Comparison of ENCODE assay signal across 8 cellular contexts in the genomic region with DNA sequence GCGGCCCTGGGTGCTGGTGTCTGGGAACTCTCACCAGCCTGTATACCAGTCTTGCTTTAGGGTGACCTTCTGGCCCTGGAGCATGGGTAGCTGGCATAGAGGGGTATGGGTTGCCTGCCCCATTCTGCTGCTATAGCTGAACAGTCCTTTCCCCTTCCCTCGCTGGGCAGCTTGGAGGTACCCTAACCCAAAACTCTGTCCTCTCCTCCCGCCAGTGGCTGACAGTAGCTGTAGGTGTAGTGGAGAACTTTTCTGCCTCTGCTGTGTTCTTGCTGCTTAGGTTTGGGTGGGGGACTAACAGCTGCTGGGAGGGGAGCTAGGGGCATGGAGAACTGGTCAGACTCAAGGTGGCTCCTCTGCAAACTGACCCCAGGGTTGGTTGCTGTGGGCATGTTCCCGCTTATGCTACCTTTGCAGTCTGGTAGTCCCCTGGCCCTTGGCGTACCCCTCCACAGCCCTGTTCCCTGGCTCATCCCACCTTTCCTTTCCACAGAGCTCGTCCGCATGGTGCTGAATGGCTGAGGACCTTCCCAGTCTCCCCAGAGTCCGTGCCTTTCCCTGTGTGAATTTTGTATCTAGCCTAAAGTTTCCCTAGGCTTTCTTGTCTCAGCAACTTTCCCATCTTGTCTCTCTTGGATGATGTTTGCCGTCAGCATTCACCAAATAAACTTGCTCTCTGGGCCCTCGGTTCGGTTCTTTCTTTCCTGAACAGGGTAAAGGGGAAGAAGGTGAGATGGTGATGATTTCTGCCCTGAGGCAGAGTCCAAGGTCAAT. TPM values are rescaled to one million over a fixed set of nuclear protein-coding genes. Genes with fewer than 3 reads are reported as not detected.
DNase-seq lines count a peak whose midpoint lies in the region; ATAC-seq, FAIRE-seq and TF ChIP-seq lines count a peak whose summit lies in the region.

No MANE protein-coding gene starts in this region.

- H3K27ac ChIP-seq in skin epidermis: peak overlapping the region in 19 of 21 experiments; percentile 6 to 99 (median 97)

- intact Hi-C loops in activated B cell treated with CpG ODN at 0.5 μM for 24 hours (cut with micrococcal nuclease): no loop called here

- peak; percentile 19 for TF ChIP-seq POLR2A in GM19193 (IDR thresholded peaks at IDR 0.05; ENCODE audit: extremely low read depth, insufficient read depth, insufficient read length)

- peaks cover 82% of the 10 kb centered on the region for H3K36me3 Mint-ChIP-seq in activated B cell treated with CpG ODN at 0.5 μM for 24 hours (ENCODE audit: low read depth)

- no peaks in the 10 kb centered on the region for H3K27me3 Mint-ChIP-seq in activated B cell treated with CpG ODN at 0.5 μM for 24 hours

- H3K4me3 ChIP-seq in foreskin fibroblast (ENCODE audit: low read depth in 1 of 2, low read length in 2 of 2): peak overlapping the region; percentile 99 to 100
- H3K4me3 ChIP-seq in skin epidermis: peak overlapping the region in 6 of 7 experiments; percentile 64 to 79 (median 76)

- POLR2A ChIA-PET in activated B cell treated with CpG ODN at 0.5 μM for 24 hours (lab: Charles Lee): interaction anchor here (0.6 to 3.5 kb wide), 10 partner anchors 9 to 411 kb away, joined by 3 to 21 read pairs (median 4); partner anchors contain the start of genes ESYT1, MYL6B, RNF41 and SMARCC2

- peaks cover 41% of the 10 kb centered on the region for H3K4me1 Mint-ChIP-seq in activated B cell treated with CpG ODN at 0.5 μM for 24 hours

- TF ChIP-seq CTCF in activated B cell treated with CpG ODN at 0.5 μM for 24 hours (IDR thresholded peaks at IDR 0.05) (no peak), foreskin fibroblast (IDR thresholded peaks at IDR 0.05; ENCODE audit: low read depth, low read length) (no peak), omental fat pad (IDR thresholded peaks at IDR 0.05) (no peak), D721Med (IDR thresholded peaks at IDR 0.05; ENCODE audit: insufficient read depth, missing control alignments) (no peak)

- DNase-seq in activated B cell treated with CpG ODN at 0.5 μM for 24 hours: no peak
- DNase-seq in foreskin fibroblast: no peak
- no peak for DNase-seq in omental fat pad (ENCODE audit: low spot score)
- no peak for DNase-seq in D721Med (ENCODE audit: insufficient read length, low spot score)

- no peak for FAIRE-seq in D721Med (lab: Jason Lieb, UNC)

- CTCF ChIA-PET in activated B cell treated with CpG ODN at 0.5 μM for 24 hours (lab: Charles Lee): interaction anchor here (0.6 to 2.3 kb wide), 3 partner anchors 10 to 38 kb away, joined by 3 to 10 read pairs (median 4); partner anchors contain the start of gene SMARCC2

- H3K9me3 Mint-ChIP-seq in activated B cell treated with CpG ODN at 0.5 μM for 24 hours: no peaks in the 10 kb centered on the region

- ATAC-seq in activated B cell treated with CpG ODN at 0.5 μM for 24 hours (ENCODE audit: low read depth): no peak
- ATAC-seq in omental fat pad (ENCODE audit: low FRiP score): no peak
- ATAC-seq in GM18867 (IDR thresholded peaks at IDR 0.05; ENCODE audit: unreplicated experiment): no peak
- no peak for ATAC-seq in HG03280 (IDR thresholded peaks at IDR 0.05; ENCODE audit: unreplicated experiment)

- H3K4me3 Mint-ChIP-seq in activated B cell treated with CpG ODN at 0.5 μM for 24 hours: peak overlapping the region; percentile 94

- H3K27ac Mint-ChIP-seq in activated B cell treated with CpG ODN at 0.5 μM for 24 hours: no peak overlapping the region

RNA-seq across cellular contexts. Expression of gene MYL6, which starts 2.9 kb away (rescaled TPM):
- total RNA-seq in activated B cell treated with CpG ODN at 0.5 μM for 24 hours: 921 and 1,059 TPM in 2 replicates
- 1,000 to 10,000 TPM; 2,379 to 4,265 (median 3,293) TPM for total RNA-seq in omental fat pad

RNA-seq across cellular contexts. Expression of gene MYL6B, which starts 8.7 kb away (rescaled TPM):
- 25.2 and 36.2 TPM in 2 replicates for total RNA-seq in activated B cell treated with CpG ODN at 0.5 μM for 24 hours
- total RNA-seq in omental fat pad: 10 to 100 TPM; 25.8 to 42.4 (median 31.8) TPM

RNA-seq across cellular contexts. Expression of gene SMARCC2, which starts 28.2 kb away (rescaled TPM):
- total RNA-seq in activated B cell treated with CpG ODN at 0.5 μM for 24 hours (109 and 136 TPM in 2 replicates), omental fat pad (100 to 1,000 TPM in 1 of 4 donors, 10 to 100 TPM in 3; 65.5 to 101 (median 82.1) TPM)

RNA-seq across cellular contexts. Expression of gene ESYT1, which starts 33.0 kb away (rescaled TPM):
- total RNA-seq in activated B cell treated with CpG ODN at 0.5 μM for 24 hours (120 and 137 TPM in 2 replicates), omental fat pad (100 to 1,000 TPM; 129 to 447 (median 345) TPM)

RNA-seq across cellular contexts. Expression of gene ZC3H10, which starts 43.0 kb away (rescaled TPM):
- total RNA-seq in activated B cell treated with CpG ODN at 0.5 μM for 24 hours (15.4 and 17.1 TPM in 2 replicates), omental fat pad (1 to 10 TPM; 3.5 to 5.5 (median 4.9) TPM)
